ENCODE assay signal across 1 cellular context in the genomic region with DNA sequence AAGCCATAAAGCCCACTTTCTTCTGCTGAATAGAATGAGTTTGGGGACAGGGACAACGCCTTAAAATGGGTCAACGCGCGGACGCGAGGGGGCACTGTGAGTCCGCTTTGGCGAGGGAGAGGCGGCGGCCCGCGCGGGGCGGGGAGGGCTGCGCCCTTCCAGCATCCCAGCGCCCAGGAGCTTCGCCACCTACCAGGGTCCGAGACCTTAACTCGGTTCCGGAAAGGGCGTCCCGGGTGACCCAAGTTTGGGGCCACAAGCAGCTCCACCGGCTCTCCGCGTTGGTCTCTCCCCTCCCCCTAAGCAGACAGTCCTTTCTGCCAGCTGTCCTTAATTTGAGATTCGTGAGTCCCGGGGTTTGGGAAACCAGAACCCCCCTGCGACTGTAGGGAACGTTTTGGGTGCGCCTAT.
A peak's percentile ranks its signal among the peaks of the same experiment; 100 is the strongest.
TF ChIP-seq lines count a peak whose summit lies in the region.

No MANE protein-coding gene starts in this region.

TF ChIP-seq in HepG2, 621 proteins besides CTCF, POLR2A, EP300 and RAD21 (continued from another document and continues in another):
- TF ChIP-seq, protein P1, sequence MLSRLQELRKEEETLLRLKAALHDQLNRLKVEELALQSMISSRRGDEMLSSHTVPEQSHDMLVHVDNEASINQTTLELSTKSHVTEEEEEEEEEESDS (CRISPR knock-in tag; IDR thresholded peaks at IDR 0.05; ENCODE audit: borderline replicate concordance): no peak
- TF ChIP-seq, protein P2, sequence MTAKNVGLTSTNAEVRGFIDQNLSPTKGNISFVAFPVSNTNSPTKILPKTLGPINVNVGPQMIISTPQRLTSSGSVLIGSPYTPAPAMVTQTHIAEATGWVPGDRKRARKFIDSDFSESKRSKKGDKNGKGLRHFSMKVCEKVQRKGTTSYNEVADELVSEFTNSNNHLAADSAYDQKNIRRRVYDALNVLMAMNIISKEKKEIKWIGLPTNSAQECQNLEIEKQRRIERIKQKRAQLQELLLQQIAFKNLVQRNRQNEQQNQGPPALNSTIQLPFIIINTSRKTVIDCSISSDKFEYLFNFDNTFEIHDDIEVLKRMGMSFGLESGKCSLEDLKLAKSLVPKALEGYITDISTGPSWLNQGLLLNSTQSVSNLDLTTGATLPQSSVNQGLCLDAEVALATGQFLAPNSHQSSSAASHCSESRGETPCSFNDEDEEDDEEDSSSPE (CRISPR knock-in tag; IDR thresholded peaks at IDR 0.05): 0 out of 2 replicates have a peak, but pooled peaks have one; percentile 33
- TF ChIP-seq FOXO1 (CRISPR knock-in tag; IDR thresholded peaks at IDR 0.05): 0 out of 2 replicates have a peak, but pooled peaks have one; percentile 12
- 0 out of 2 replicates have a peak, but pooled peaks have one; percentile 15 for TF ChIP-seq RXRA (CRISPR knock-in tag; IDR thresholded peaks at IDR 0.05)
- no peak for TF ChIP-seq DNMT3B (CRISPR knock-in tag; conservative IDR thresholded peaks at IDR 0.05)
- TF ChIP-seq, protein P3, sequence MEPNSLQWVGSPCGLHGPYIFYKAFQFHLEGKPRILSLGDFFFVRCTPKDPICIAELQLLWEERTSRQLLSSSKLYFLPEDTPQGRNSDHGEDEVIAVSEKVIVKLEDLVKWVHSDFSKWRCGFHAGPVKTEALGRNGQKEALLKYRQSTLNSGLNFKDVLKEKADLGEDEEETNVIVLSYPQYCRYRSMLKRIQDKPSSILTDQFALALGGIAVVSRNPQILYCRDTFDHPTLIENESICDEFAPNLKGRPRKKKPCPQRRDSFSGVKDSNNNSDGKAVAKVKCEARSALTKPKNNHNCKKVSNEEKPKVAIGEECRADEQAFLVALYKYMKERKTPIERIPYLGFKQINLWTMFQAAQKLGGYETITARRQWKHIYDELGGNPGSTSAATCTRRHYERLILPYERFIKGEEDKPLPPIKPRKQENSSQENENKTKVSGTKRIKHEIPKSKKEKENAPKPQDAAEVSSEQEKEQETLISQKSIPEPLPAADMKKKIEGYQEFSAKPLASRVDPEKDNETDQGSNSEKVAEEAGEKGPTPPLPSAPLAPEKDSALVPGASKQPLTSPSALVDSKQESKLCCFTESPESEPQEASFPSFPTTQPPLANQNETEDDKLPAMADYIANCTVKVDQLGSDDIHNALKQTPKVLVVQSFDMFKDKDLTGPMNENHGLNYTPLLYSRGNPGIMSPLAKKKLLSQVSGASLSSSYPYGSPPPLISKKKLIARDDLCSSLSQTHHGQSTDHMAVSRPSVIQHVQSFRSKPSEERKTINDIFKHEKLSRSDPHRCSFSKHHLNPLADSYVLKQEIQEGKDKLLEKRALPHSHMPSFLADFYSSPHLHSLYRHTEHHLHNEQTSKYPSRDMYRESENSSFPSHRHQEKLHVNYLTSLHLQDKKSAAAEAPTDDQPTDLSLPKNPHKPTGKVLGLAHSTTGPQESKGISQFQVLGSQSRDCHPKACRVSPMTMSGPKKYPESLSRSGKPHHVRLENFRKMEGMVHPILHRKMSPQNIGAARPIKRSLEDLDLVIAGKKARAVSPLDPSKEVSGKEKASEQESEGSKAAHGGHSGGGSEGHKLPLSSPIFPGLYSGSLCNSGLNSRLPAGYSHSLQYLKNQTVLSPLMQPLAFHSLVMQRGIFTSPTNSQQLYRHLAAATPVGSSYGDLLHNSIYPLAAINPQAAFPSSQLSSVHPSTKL (CRISPR knock-in tag; IDR thresholded peaks at IDR 0.05): 0 out of 2 replicates have a peak, but pooled peaks have one; percentile 25
- TF ChIP-seq, protein P4, sequence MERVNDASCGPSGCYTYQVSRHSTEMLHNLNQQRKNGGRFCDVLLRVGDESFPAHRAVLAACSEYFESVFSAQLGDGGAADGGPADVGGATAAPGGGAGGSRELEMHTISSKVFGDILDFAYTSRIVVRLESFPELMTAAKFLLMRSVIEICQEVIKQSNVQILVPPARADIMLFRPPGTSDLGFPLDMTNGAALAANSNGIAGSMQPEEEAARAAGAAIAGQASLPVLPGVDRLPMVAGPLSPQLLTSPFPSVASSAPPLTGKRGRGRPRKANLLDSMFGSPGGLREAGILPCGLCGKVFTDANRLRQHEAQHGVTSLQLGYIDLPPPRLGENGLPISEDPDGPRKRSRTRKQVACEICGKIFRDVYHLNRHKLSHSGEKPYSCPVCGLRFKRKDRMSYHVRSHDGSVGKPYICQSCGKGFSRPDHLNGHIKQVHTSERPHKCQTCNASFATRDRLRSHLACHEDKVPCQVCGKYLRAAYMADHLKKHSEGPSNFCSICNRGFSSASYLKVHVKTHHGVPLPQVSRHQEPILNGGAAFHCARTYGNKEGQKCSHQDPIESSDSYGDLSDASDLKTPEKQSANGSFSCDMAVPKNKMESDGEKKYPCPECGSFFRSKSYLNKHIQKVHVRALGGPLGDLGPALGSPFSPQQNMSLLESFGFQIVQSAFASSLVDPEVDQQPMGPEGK (CRISPR knock-in tag; IDR thresholded peaks at IDR 0.05): peak; percentile 78
- TF ChIP-seq, protein P5, sequence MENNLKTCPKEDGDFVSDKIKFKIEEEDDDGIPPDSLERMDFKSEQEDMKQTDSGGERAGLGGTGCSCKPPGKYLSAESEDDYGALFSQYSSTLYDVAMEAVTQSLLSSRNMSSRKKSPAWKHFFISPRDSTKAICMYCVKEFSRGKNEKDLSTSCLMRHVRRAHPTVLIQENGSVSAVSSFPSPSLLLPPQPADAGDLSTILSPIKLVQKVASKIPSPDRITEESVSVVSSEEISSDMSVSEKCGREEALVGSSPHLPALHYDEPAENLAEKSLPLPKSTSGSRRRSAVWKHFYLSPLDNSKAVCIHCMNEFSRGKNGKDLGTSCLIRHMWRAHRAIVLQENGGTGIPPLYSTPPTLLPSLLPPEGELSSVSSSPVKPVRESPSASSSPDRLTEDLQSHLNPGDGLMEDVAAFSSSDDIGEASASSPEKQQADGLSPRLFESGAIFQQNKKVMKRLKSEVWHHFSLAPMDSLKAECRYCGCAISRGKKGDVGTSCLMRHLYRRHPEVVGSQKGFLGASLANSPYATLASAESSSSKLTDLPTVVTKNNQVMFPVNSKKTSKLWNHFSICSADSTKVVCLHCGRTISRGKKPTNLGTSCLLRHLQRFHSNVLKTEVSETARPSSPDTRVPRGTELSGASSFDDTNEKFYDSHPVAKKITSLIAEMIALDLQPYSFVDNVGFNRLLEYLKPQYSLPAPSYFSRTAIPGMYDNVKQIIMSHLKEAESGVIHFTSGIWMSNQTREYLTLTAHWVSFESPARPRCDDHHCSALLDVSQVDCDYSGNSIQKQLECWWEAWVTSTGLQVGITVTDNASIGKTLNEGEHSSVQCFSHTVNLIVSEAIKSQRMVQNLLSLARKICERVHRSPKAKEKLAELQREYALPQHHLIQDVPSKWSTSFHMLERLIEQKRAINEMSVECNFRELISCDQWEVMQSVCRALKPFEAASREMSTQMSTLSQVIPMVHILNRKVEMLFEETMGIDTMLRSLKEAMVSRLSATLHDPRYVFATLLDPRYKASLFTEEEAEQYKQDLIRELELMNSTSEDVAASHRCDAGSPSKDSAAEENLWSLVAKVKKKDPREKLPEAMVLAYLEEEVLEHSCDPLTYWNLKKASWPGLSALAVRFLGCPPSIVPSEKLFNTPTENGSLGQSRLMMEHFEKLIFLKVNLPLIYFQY (CRISPR knock-in tag; IDR thresholded peaks at IDR 0.05; ENCODE audit: borderline replicate concordance): 0 out of 2 replicates have a peak, but pooled peaks have one; percentile 47
- TF ChIP-seq, protein P6, sequence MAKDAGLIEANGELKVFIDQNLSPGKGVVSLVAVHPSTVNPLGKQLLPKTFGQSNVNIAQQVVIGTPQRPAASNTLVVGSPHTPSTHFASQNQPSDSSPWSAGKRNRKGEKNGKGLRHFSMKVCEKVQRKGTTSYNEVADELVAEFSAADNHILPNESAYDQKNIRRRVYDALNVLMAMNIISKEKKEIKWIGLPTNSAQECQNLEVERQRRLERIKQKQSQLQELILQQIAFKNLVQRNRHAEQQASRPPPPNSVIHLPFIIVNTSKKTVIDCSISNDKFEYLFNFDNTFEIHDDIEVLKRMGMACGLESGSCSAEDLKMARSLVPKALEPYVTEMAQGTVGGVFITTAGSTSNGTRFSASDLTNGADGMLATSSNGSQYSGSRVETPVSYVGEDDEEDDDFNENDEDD (CRISPR knock-in tag; IDR thresholded peaks at IDR 0.05; ENCODE audit: borderline replicate concordance): peak; percentile 19; the same call in 1 of the 2 replicates
- TF ChIP-seq EHMT2 (IDR thresholded peaks at IDR 0.05; ENCODE audit: borderline replicate concordance, low read depth, low read length): no peak
- TF ChIP-seq, protein P7, sequence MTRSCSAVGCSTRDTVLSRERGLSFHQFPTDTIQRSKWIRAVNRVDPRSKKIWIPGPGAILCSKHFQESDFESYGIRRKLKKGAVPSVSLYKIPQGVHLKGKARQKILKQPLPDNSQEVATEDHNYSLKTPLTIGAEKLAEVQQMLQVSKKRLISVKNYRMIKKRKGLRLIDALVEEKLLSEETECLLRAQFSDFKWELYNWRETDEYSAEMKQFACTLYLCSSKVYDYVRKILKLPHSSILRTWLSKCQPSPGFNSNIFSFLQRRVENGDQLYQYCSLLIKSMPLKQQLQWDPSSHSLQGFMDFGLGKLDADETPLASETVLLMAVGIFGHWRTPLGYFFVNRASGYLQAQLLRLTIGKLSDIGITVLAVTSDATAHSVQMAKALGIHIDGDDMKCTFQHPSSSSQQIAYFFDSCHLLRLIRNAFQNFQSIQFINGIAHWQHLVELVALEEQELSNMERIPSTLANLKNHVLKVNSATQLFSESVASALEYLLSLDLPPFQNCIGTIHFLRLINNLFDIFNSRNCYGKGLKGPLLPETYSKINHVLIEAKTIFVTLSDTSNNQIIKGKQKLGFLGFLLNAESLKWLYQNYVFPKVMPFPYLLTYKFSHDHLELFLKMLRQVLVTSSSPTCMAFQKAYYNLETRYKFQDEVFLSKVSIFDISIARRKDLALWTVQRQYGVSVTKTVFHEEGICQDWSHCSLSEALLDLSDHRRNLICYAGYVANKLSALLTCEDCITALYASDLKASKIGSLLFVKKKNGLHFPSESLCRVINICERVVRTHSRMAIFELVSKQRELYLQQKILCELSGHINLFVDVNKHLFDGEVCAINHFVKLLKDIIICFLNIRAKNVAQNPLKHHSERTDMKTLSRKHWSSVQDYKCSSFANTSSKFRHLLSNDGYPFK (CRISPR knock-in tag; IDR thresholded peaks at IDR 0.05; ENCODE audit: borderline replicate concordance): 0 out of 2 replicates have a peak, but pooled peaks have one; percentile 23
- peak; percentile 45; the same call in 1 of the 2 replicates for TF ChIP-seq GABPB1 (CRISPR knock-in tag; IDR thresholded peaks at IDR 0.05)
- TF ChIP-seq, protein P8, sequence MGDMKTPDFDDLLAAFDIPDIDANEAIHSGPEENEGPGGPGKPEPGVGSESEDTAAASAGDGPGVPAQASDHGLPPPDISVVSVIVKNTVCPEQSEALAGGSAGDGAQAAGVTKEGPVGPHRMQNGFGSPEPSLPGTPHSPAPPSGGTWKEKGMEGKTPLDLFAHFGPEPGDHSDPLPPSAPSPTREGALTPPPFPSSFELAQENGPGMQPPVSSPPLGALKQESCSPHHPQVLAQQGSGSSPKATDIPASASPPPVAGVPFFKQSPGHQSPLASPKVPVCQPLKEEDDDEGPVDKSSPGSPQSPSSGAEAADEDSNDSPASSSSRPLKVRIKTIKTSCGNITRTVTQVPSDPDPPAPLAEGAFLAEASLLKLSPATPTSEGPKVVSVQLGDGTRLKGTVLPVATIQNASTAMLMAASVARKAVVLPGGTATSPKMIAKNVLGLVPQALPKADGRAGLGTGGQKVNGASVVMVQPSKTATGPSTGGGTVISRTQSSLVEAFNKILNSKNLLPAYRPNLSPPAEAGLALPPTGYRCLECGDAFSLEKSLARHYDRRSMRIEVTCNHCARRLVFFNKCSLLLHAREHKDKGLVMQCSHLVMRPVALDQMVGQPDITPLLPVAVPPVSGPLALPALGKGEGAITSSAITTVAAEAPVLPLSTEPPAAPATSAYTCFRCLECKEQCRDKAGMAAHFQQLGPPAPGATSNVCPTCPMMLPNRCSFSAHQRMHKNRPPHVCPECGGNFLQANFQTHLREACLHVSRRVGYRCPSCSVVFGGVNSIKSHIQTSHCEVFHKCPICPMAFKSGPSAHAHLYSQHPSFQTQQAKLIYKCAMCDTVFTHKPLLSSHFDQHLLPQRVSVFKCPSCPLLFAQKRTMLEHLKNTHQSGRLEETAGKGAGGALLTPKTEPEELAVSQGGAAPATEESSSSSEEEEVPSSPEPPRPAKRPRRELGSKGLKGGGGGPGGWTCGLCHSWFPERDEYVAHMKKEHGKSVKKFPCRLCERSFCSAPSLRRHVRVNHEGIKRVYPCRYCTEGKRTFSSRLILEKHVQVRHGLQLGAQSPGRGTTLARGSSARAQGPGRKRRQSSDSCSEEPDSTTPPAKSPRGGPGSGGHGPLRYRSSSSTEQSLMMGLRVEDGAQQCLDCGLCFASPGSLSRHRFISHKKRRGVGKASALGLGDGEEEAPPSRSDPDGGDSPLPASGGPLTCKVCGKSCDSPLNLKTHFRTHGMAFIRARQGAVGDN (CRISPR knock-in tag; IDR thresholded peaks at IDR 0.05): peak; percentile 26; the same call in 1 of the 2 replicates
- peak; percentile 9; the same call in 1 of the 2 replicates for TF ChIP-seq FOSL2 (CRISPR knock-in tag; IDR thresholded peaks at IDR 0.05)
- TF ChIP-seq, protein P9, sequence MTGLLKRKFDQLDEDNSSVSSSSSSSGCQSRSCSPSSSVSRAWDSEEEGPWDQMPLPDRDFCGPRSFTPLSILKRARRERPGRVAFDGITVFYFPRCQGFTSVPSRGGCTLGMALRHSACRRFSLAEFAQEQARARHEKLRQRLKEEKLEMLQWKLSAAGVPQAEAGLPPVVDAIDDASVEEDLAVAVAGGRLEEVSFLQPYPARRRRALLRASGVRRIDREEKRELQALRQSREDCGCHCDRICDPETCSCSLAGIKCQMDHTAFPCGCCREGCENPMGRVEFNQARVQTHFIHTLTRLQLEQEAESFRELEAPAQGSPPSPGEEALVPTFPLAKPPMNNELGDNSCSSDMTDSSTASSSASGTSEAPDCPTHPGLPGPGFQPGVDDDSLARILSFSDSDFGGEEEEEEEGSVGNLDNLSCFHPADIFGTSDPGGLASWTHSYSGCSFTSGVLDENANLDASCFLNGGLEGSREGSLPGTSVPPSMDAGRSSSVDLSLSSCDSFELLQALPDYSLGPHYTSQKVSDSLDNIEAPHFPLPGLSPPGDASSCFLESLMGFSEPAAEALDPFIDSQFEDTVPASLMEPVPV (CRISPR knock-in tag; IDR thresholded peaks at IDR 0.05): no peak
- no peak for TF ChIP-seq ZNF703 (CRISPR knock-in tag; IDR thresholded peaks at IDR 0.05; ENCODE audit: borderline replicate concordance)
- 0 out of 2 replicates have a peak, but pooled peaks have one; percentile 45 for TF ChIP-seq ZNF350 (CRISPR knock-in tag; IDR thresholded peaks at IDR 0.05; ENCODE audit: borderline replicate concordance, low read depth)
- TF ChIP-seq, protein P10, sequence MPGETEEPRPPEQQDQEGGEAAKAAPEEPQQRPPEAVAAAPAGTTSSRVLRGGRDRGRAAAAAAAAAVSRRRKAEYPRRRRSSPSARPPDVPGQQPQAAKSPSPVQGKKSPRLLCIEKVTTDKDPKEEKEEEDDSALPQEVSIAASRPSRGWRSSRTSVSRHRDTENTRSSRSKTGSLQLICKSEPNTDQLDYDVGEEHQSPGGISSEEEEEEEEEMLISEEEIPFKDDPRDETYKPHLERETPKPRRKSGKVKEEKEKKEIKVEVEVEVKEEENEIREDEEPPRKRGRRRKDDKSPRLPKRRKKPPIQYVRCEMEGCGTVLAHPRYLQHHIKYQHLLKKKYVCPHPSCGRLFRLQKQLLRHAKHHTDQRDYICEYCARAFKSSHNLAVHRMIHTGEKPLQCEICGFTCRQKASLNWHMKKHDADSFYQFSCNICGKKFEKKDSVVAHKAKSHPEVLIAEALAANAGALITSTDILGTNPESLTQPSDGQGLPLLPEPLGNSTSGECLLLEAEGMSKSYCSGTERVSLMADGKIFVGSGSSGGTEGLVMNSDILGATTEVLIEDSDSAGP (CRISPR knock-in tag; IDR thresholded peaks at IDR 0.05; ENCODE audit: borderline replicate concordance): 0 out of 2 replicates have a peak, but pooled peaks have one; percentile 45
- TF ChIP-seq KLF16 (CRISPR knock-in tag; IDR thresholded peaks at IDR 0.05): no peak
- TF ChIP-seq, protein P11, sequence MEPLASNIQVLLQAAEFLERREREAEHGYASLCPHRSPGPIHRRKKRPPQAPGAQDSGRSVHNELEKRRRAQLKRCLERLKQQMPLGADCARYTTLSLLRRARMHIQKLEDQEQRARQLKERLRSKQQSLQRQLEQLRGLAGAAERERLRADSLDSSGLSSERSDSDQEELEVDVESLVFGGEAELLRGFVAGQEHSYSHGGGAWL (CRISPR knock-in tag; IDR thresholded peaks at IDR 0.05): 0 out of 2 replicates have a peak, but pooled peaks have one; percentile 31
